8 cellular contexts compared by ENCODE assay signal in genomic region chr17:56939869-56940484, GRCh38. TPM values are rescaled to one million over a fixed set of nuclear protein-coding genes. Genes with fewer than 3 reads are reported as not detected.
DNase-seq lines count a peak whose midpoint lies in the region; ATAC-seq and TF ChIP-seq lines count a peak whose summit lies in the region.

No MANE protein-coding gene starts in this region.

- DNase-seq in activated CD4-positive, CD25-positive, alpha-beta regulatory T cell (lab: John Stamatoyannopoulos, UW), result no peak
- peak; percentile 56 for DNase-seq in HT1080 (ENCODE audit: low read depth)
- DNase-seq in NOMO-1 treated with dmso at 0.1 percent for 144 hours (lab: John Stamatoyannopoulos, UW; ENCODE audit: unreplicated experiment), result peak; percentile 52
- peak; percentile 71 for DNase-seq in MCF 10A (ENCODE audit: unreplicated experiment)
- DNase-seq in kidney epithelial cell (ENCODE audit: low read depth), result peak; percentile 12
- DNase-seq in thoracic aorta (ENCODE audit: low spot score), result no peak

- peaks cover 60% of the 10 kb centered on the region for H3K36me3 Mint-ChIP-seq in MCF 10A (ENCODE audit: insufficient read depth, unreplicated experiment)

- no peak overlapping the region for H3K27ac Mint-ChIP-seq in MCF 10A (ENCODE audit: low read depth, unreplicated experiment)

- no TSS peak for BruUV-seq in MCF 10A (replicated peaks; lab: Mats Ljungman, UMichigan)

- peak; percentile 41 to 48 for ATAC-seq in activated CD4-positive, CD25-positive, alpha-beta regulatory T cell treated with anti-CD3 and anti-CD28 coated beads, Interleukin-2, amount 50 U/mL, for 24 hours
- no peak for ATAC-seq in thoracic aorta (ENCODE audit: insufficient number of reproducible peaks, low FRiP score, low read depth)
- ATAC-seq in HG03442 (IDR thresholded peaks at IDR 0.05; ENCODE audit: unreplicated experiment), result no peak

- H3K9me3 ChIP-seq in thoracic aorta, result no peaks in the 10 kb centered on the region

- TF ChIP-seq CTCF in MCF 10A (IDR thresholded peaks at IDR 0.05; ENCODE audit: unreplicated experiment), result peak; percentile 84
- TF ChIP-seq CTCF in kidney epithelial cell (IDR thresholded peaks at IDR 0.05; ENCODE audit: insufficient read depth, low read length, poor library complexity, severe bottlenecking), result peak; percentile 57
- peak; percentile 69 for TF ChIP-seq CTCF in thoracic aorta (IDR thresholded peaks at IDR 0.05)

- H3K27ac ChIP-seq in thoracic aorta, result no peak overlapping the region

- CTCF ChIA-PET in MCF 10A (lab: Yijun Ruan, JAX), result interaction anchor here (0.6 to 1.8 kb wide), 42 partner anchors 9 to 891 kb away, joined by 3 to 18 read pairs (median 4); no protein-coding TSS in a partner anchor

- H3K36me3 ChIP-seq in kidney epithelial cell (ENCODE audit: control insufficient read depth, insufficient read depth, low read length) (peaks cover 1% of the 10 kb centered on the region), thoracic aorta (peaks cover 27% of the 10 kb centered on the region)

- POLR2A ChIA-PET in MCF 10A (lab: Yijun Ruan, JAX), result interaction anchor here (0.9 to 1.0 kb wide), 3 partner anchors 19 to 120 kb away, joined by 3 to 4 read pairs (median 3); partner anchors contain the start of gene TRIM25

- intact Hi-C loops in MCF 10A (cut with micrococcal nuclease), result loop anchor here (1.0 to 10.0 kb wide), 2 partner anchors 121 to 345 kb away; partner anchors contain the start of gene NOG

- no peak overlapping the region for H3K4me3 ChIP-seq in kidney epithelial cell (ENCODE audit: low read depth, low read length)
- no peak overlapping the region for H3K4me3 ChIP-seq in thoracic aorta

- H3K4me3 Mint-ChIP-seq in MCF 10A (ENCODE audit: unreplicated experiment), result no peak overlapping the region

- H3K9me3 Mint-ChIP-seq in MCF 10A (ENCODE audit: unreplicated experiment), result no peaks in the 10 kb centered on the region

- H3K4me1 Mint-ChIP-seq in MCF 10A (ENCODE audit: insufficient read depth, unreplicated experiment), result peaks cover 15% of the 10 kb centered on the region

- H3K27me3 ChIP-seq in kidney epithelial cell (ENCODE audit: control insufficient read depth, insufficient read depth, low read length) (no peaks in the 10 kb centered on the region), thoracic aorta (replicated peaks; ENCODE audit: insufficient read depth) (no peaks in the 10 kb centered on the region)

- no peaks in the 10 kb centered on the region for H3K4me1 ChIP-seq in thoracic aorta (ENCODE audit: control insufficient read depth in 1 of 2, low read depth in 2 of 2)

- H3K27me3 Mint-ChIP-seq in MCF 10A (ENCODE audit: insufficient read depth, unreplicated experiment), result no peaks in the 10 kb centered on the region

RNA-seq across cellular contexts. Expression of gene COIL, which starts 20.9 kb away (rescaled TPM):
- 15.1 and 16.9 TPM in 2 replicates for total RNA-seq in HT1080 (2014; rRNA removed; shearing (Covaris generic))
- 13.0 and 15.5 TPM in 2 replicates for polyA plus RNA-seq in HT1080 (2015; cell fraction: cytosol; rRNA removed)
- 27.6 and 31.5 TPM in 2 replicates for polyA plus RNA-seq in HT1080 (2015; cell fraction: nucleus; rRNA removed)
- 15.4 and 17.2 TPM in 2 replicates for total RNA-seq in MCF 10A (2022)
- 13.6 and 19.3 TPM in 2 replicates for total RNA-seq in kidney epithelial cell
- 1 to 10 TPM; 5.0 to 9.9 TPM for total RNA-seq in thoracic aorta

RNA-seq across cellular contexts. Expression of gene TRIM25, which starts 26.1 kb away (rescaled TPM):
- total RNA-seq in HT1080 (2014; rRNA removed; shearing (Covaris generic)), result 19.8 and 31.7 TPM in 2 replicates
- 38.7 and 46.3 TPM in 2 replicates for polyA plus RNA-seq in HT1080 (2015; cell fraction: cytosol; rRNA removed)
- polyA plus RNA-seq in HT1080 (2015; cell fraction: nucleus; rRNA removed), result 113 and 121 TPM in 2 replicates
- 178 and 215 TPM in 2 replicates for total RNA-seq in MCF 10A (2022)
- total RNA-seq in kidney epithelial cell, result 97.1 and 115 TPM in 2 replicates
- 10 to 100 TPM; 32.2 to 40.6 TPM for total RNA-seq in thoracic aorta

RNA-seq across cellular contexts. Expression of gene SCPEP1, which starts 38.0 kb away (rescaled TPM):
- total RNA-seq in HT1080 (2014; rRNA removed; shearing (Covaris generic)), result 28.5 and 31.2 TPM in 2 replicates
- polyA plus RNA-seq in HT1080 (2015; cell fraction: cytosol; rRNA removed), result 23.4 and 24.7 TPM in 2 replicates
- polyA plus RNA-seq in HT1080 (2015; cell fraction: nucleus; rRNA removed), result 45.2 and 46.3 TPM in 2 replicates
- total RNA-seq in MCF 10A (2022), result 39.2 and 51.4 TPM in 2 replicates
- total RNA-seq in kidney epithelial cell, result 23.7 and 24.8 TPM in 2 replicates
- 100 to 1,000 TPM in 1 of 2 donors, 10 to 100 TPM in 1; 91.1 to 112 TPM for total RNA-seq in thoracic aorta

Comparison
In these comparisons a context has a peak if more than half of its experiments do, and no peak if none do; other contexts are left out.
1. ATAC-seq: peak in activated CD4-positive, CD25-positive, alpha-beta regulatory T cell treated with anti-CD3 and anti-CD28 coated beads, Interleukin-2, amount 50 U/mL, for 24 hours (2 of 2); none in thoracic aorta (single experiment) and HG03442 (single experiment).
2. DNase-seq: peak in HT1080 (single experiment), NOMO-1 treated with dmso at 0.1 percent for 144 hours (single experiment), MCF 10A (single experiment) and kidney epithelial cell (single experiment); none in activated CD4-positive, CD25-positive, alpha-beta regulatory T cell (0 of 4) and thoracic aorta (single experiment).
3. Peak in every context shown above with its lines, with median percentiles within 50 percentile points of each other: CTCF ChIP-seq.